Comparison of ENCODE assay signal across 9 cellular contexts in genomic region chr21:44842087-44842486, GRCh38.
"Had no signal": no experiment of that assay in that cellular context is flagged by ENCODE, and none has a peak within 500 bp of the region (broad histone marks: within the 10 kb centered on the region; RNA-seq: fewer than 3 reads in every experiment).

No MANE protein-coding gene starts in this region.

- H3K4me3 ChIP-seq: GM23248, HAP-1, K562 had no signal

- FAIRE-seq: H54, HTR-8/SVneo, K562 had no signal

- ATAC-seq: HCT116, K562 had no signal

- H3K27ac ChIP-seq: GM23248 had no signal

- H3K9me3 ChIP-seq: HAP-1 had no signal

- DNase-seq: GM23248, GOT3, HFFc6, IMR-90 had no signal

- H3K36me3 ChIP-seq: HAP-1 had no signal

- H3K9ac ChIP-seq: GM23248 had no signal
